In genomic region chr11:61333638-61334433, GRCh38 we compare ENCODE assay signal across 8 cellular contexts. TPM values are rescaled to one million over a fixed set of nuclear protein-coding genes. Genes with fewer than 3 reads are reported as not detected.
DNase-seq lines count a peak whose midpoint lies in the region; ATAC-seq, FAIRE-seq and TF ChIP-seq lines count a peak whose summit lies in the region.

No MANE protein-coding gene starts in this region.

- H3K4me3 ChIP-seq in BLaER1 treated with 17β-estradiol and CSF1 and Interleukin-3, amounts not matched to agents 10 nM and 100 nM: peak overlapping the region; percentile 85 to 99 (median 95)
- H3K4me3 ChIP-seq in KMS-11 (IDR thresholded peaks at IDR 0.05; ENCODE audit: insufficient read depth, low read depth, low read length) (no peak overlapping the region), bronchial epithelial cell (ENCODE audit: low read depth, low read length) (peak overlapping the region; percentile 92), mucosa of stomach (ENCODE audit: low read length) (peak overlapping the region; percentile 94)

- peaks cover 50% of the 10 kb centered on the region for H3K79me2 ChIP-seq in KMS-11 (ENCODE audit: insufficient read depth, low read depth)

- peaks cover 49 to 69% (median 57%) of the 10 kb centered on the region in 10 experiments for H3K4me1 ChIP-seq in BLaER1 treated with 17β-estradiol and CSF1 and Interleukin-3, amounts not matched to agents 10 nM and 100 nM
- H3K4me1 ChIP-seq in KMS-11 (ENCODE audit: low read depth, poor library complexity, severe bottlenecking): peaks cover 57% of the 10 kb centered on the region
- H3K4me1 ChIP-seq in mucosa of stomach (ENCODE audit: control insufficient read depth, insufficient read depth, low read length): peaks cover 43% of the 10 kb centered on the region

- H4K20me1 ChIP-seq in BLaER1 treated with 17β-estradiol and CSF1 and Interleukin-3, amounts not matched to agents 10 nM and 100 nM: peaks cover 22 to 40% (median 33%) of the 10 kb centered on the region in 11 experiments; a peak in 18 of 22 replicates
- H4K20me1 ChIP-seq in KMS-11 (ENCODE audit: insufficient read depth): no peaks in the 10 kb centered on the region

- no peaks in the 10 kb centered on the region for H3K27me3 ChIP-seq in BLaER1 treated with 17β-estradiol and CSF1 and Interleukin-3, amounts not matched to agents 10 nM and 100 nM
- H3K27me3 ChIP-seq in KMS-11 (ENCODE audit: insufficient read depth, low read depth): no peaks in the 10 kb centered on the region
- H3K27me3 ChIP-seq in bronchial epithelial cell (ENCODE audit: control insufficient read depth, insufficient read depth, low read length): no peaks in the 10 kb centered on the region
- H3K27me3 ChIP-seq in mucosa of stomach (ENCODE audit: control insufficient read depth, insufficient read depth, low read length): no peaks in the 10 kb centered on the region

- H3K9ac ChIP-seq in BLaER1 treated with 17β-estradiol and CSF1 and Interleukin-3, amounts not matched to agents 10 nM and 100 nM: peak overlapping the region; percentile 94 to 99 (median 96)
- H3K9ac ChIP-seq in KMS-11: peak overlapping the region; percentile 92
- peak overlapping the region; percentile 99 for H3K9ac ChIP-seq in mucosa of stomach (ENCODE audit: low read length)

- intact Hi-C loops in sciatic nerve (cut with DNase I): no loop called here

- no peaks in the 10 kb centered on the region for H3K9me3 ChIP-seq in BLaER1 treated with 17β-estradiol and CSF1 and Interleukin-3, amounts not matched to agents 10 nM and 100 nM (replicated peaks in 1 of 11)
- H3K9me3 ChIP-seq in mucosa of stomach (ENCODE audit: control insufficient read depth, low read length): no peaks in the 10 kb centered on the region

- TF ChIP-seq CTCF in KMS-11 (conservative IDR thresholded peaks at IDR 0.05; ENCODE audit: low read depth, low read length): no peak
- no peak for TF ChIP-seq CTCF in bronchial epithelial cell (IDR thresholded peaks at IDR 0.05; ENCODE audit: insufficient read depth, low read length, severe bottlenecking)

- peak overlapping the region; percentile 81 to 95 (median 94) for H3K4me2 ChIP-seq in BLaER1 treated with 17β-estradiol and CSF1 and Interleukin-3, amounts not matched to agents 10 nM and 100 nM
- H3K4me2 ChIP-seq in KMS-11: peak overlapping the region; percentile 84

- peak overlapping the region; percentile 89 to 96 (median 93) for H3K27ac ChIP-seq in BLaER1 treated with 17β-estradiol and CSF1 and Interleukin-3, amounts not matched to agents 10 nM and 100 nM
- H3K27ac ChIP-seq in KMS-11: peak overlapping the region; percentile 81

- ATAC-seq in GM18907 (IDR thresholded peaks at IDR 0.05; ENCODE audit: unreplicated experiment) (no peak), sciatic nerve (no peak)

- H2AFZ ChIP-seq in KMS-11 (ENCODE audit: low read depth): peak overlapping the region; percentile 79

- no peak for FAIRE-seq in bronchial epithelial cell (lab: Jason Lieb, UNC)

- DNase-seq in bronchial epithelial cell (ENCODE audit: low read depth) (no peak), mesenteric fat pad (ENCODE audit: low spot score) (no peak), sciatic nerve (ENCODE audit: low spot score) (no peak), OCI-M2 (lab: John Stamatoyannopoulos, UW; ENCODE audit: unreplicated experiment) (no peak)

- H3K36me3 ChIP-seq in BLaER1 treated with 17β-estradiol and CSF1 and Interleukin-3, amounts not matched to agents 10 nM and 100 nM: peaks cover 20 to 32% (median 27%) of the 10 kb centered on the region in 11 experiments
- H3K36me3 ChIP-seq in KMS-11 (ENCODE audit: insufficient read depth) (peaks cover 5% of the 10 kb centered on the region; the same call in 1 of the 2 replicates), bronchial epithelial cell (ENCODE audit: control insufficient read depth, insufficient read depth, low read length) (peaks cover 8% of the 10 kb centered on the region), mucosa of stomach (ENCODE audit: control insufficient read depth, insufficient read depth, low read length) (no peaks in the 10 kb centered on the region)

RNA-seq across cellular contexts. Expression of gene TKFC, which starts 0.8 kb away (rescaled TPM):
- total RNA-seq in bronchial epithelial cell (22.3 and 22.9 TPM in 2 replicates), mesenteric fat pad (21.2 TPM), sciatic nerve (32.6 TPM)

RNA-seq across cellular contexts. Expression of gene DDB1, which starts 0.9 kb away (rescaled TPM):
- 154 and 228 TPM in 2 replicates for total RNA-seq in bronchial epithelial cell
- 195 TPM for total RNA-seq in mesenteric fat pad
- 161 TPM for total RNA-seq in sciatic nerve

RNA-seq across cellular contexts. Expression of gene CYB561A3, which starts 27.8 kb away (rescaled TPM):
- 30.8 and 36.1 TPM in 2 replicates for total RNA-seq in bronchial epithelial cell
- total RNA-seq in mesenteric fat pad: 34.4 TPM
- total RNA-seq in sciatic nerve: 37.8 TPM

RNA-seq across cellular contexts. Expression of gene TMEM138, which starts 28.3 kb away (rescaled TPM):
- total RNA-seq in bronchial epithelial cell (10.0 and 12.7 TPM in 2 replicates), mesenteric fat pad (68.2 TPM), sciatic nerve (38.2 TPM)

RNA-seq across cellular contexts. Expression of gene VWCE, which starts 38.7 kb away (rescaled TPM):
- total RNA-seq in bronchial epithelial cell: 0.26 TPM in 2 replicates
- 7.7 TPM for total RNA-seq in mesenteric fat pad
- 3.6 TPM for total RNA-seq in sciatic nerve
